In genomic region chr7:25143763-25144162, GRCh38 we compare ENCODE assay signal across 28 cellular contexts.
"Had no signal": no experiment of that assay in that cellular context is flagged by ENCODE, and none has a peak within 500 bp of the region (broad histone marks: within the 10 kb centered on the region; RNA-seq: fewer than 3 reads in every experiment).

No MANE protein-coding gene starts in this region.

- ATAC-seq: effector memory CD8-positive, alpha-beta T cell; esophagus mucosa; foreskin keratinocyte; gastrocnemius medialis; gastroesophageal sphincter; heart left ventricle; heart right ventricle had no signal

- H3K4me3 ChIP-seq: colonic mucosa, coronary artery, dorsolateral prefrontal cortex, esophagus muscularis mucosa, esophagus squamous epithelium, gastrocnemius medialis, gastroesophageal sphincter, heart left ventricle, heart right ventricle had no signal

- H3K27me3 ChIP-seq: colonic mucosa, dorsolateral prefrontal cortex, esophagus muscularis mucosa, esophagus squamous epithelium, foreskin keratinocyte, gastrocnemius medialis, gastroesophageal sphincter, heart left ventricle, heart right ventricle had no signal

- DNase-seq: colonic mucosa; cortex of kidney; dermis blood vessel endothelial cell; dorsolateral prefrontal cortex; effector CD4-positive, alpha-beta T cell; effector CD8-positive, alpha-beta T cell; effector memory CD4-positive, alpha-beta T cell; effector memory CD8-positive, alpha-beta T cell; endodermal cell; erythroblast; esophagus squamous epithelium; foreskin fibroblast; foreskin keratinocyte; foreskin melanocyte; gastrocnemius medialis; glutamatergic neuron; head of caudate nucleus; heart left ventricle; heart right ventricle had no signal

- H3K9me3 ChIP-seq: colonic mucosa, esophagus muscularis mucosa, esophagus squamous epithelium, gastrocnemius medialis, gastroesophageal sphincter, heart left ventricle, heart right ventricle had no signal

- H3K27ac ChIP-seq: colonic mucosa, coronary artery, dorsolateral prefrontal cortex, epithelial cell of prostate, esophagus muscularis mucosa, esophagus squamous epithelium, foreskin keratinocyte, gastrocnemius medialis, gastroesophageal sphincter, heart left ventricle, heart right ventricle had no signal

- H3K36me3 ChIP-seq: colonic mucosa, gastrocnemius medialis had no signal

- FAIRE-seq: colon, endometrium, endothelial cell of umbilical vein, frontal cortex had no signal

- H3K4me1 ChIP-seq: colonic mucosa, esophagus muscularis mucosa, esophagus squamous epithelium, foreskin keratinocyte, gastrocnemius medialis, gastroesophageal sphincter, heart left ventricle, heart right ventricle had no signal
